1 cellular context compared by ENCODE assay signal in the genomic region with DNA sequence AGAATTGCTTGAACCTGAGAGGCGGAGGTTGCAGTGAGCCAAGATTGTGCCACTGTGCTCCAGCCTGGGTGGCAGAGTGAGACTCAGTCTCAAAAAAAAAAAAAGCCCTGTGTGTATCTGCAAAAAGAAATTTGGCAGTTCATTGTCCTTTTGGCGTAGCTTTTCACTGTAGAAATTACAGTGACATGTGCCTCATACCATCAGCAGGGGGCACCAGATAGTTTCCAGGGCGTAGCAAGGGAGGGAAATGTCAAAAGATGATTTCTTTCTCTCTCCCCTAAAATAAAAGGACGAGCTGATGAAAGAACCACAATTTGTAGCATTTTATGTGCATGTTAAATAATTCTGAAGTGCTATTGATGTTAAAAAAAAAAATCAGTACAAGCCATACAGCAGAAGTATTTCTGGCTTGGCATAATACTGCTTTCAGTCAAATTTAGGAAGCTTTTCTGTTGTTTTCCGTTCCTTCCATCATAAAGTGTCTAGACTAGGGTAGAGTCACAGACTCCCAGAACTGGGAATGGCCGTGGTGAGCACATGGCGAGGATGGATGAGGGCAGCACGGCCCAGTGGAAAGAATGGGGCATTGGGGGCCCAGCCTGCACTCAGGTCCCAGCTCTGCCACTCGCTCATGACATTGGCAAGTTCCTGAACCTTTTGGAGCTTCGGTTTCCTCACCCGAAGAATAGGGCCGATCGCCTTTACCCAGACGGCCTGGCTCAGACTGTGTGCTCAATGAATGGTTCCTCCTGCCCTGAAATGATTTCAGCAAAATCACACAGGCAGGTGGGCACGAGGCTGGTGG.
TF ChIP-seq lines count a peak whose summit lies in the region.

No MANE protein-coding gene starts in this region.

TF ChIP-seq in K562, 482 proteins besides CTCF, POLR2A, EP300 and RAD21 (continued from another document):
- TF ChIP-seq, protein P1, sequence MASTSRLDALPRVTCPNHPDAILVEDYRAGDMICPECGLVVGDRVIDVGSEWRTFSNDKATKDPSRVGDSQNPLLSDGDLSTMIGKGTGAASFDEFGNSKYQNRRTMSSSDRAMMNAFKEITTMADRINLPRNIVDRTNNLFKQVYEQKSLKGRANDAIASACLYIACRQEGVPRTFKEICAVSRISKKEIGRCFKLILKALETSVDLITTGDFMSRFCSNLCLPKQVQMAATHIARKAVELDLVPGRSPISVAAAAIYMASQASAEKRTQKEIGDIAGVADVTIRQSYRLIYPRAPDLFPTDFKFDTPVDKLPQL (IDR thresholded peaks at IDR 0.05; ENCODE audit: extremely low read depth, insufficient read length) = no peak
- TF ChIP-seq PHB (CRISPR knock-in tag; IDR thresholded peaks at IDR 0.05) = no peak
- TF ChIP-seq ZNF589 (CRISPR knock-in tag; IDR thresholded peaks at IDR 0.05; ENCODE audit: low read depth) = no peak
- no peak for TF ChIP-seq CAMTA2 (CRISPR knock-in tag; conservative IDR thresholded peaks at IDR 0.05)
- no peak for TF ChIP-seq HIVEP1 (CRISPR knock-in tag; IDR thresholded peaks at IDR 0.05)
- TF ChIP-seq ZNF79 (CRISPR knock-in tag; IDR thresholded peaks at IDR 0.05; ENCODE audit: low read depth) = no peak
- no peak for TF ChIP-seq ZNF134 (CRISPR knock-in tag; conservative IDR thresholded peaks at IDR 0.05)
- TF ChIP-seq IRF9 (tag; IDR thresholded peaks at IDR 0.05) = no peak
- no peak for TF ChIP-seq HCFC1 (IDR thresholded peaks at IDR 0.05; ENCODE audit: low read depth, low read length)
- peak; percentile 10; the same call in 1 of the 2 replicates for TF ChIP-seq ZNF384 (IDR thresholded peaks at IDR 0.05; ENCODE audit: low read depth, low read length)
- no peak for TF ChIP-seq MCM2 (IDR thresholded peaks at IDR 0.05; ENCODE audit: low read depth)
- no peak for TF ChIP-seq HDAC1 (IDR thresholded peaks at IDR 0.05)
- no peak for TF ChIP-seq MED1 (CRISPR knock-in tag; IDR thresholded peaks at IDR 0.05; ENCODE audit: borderline replicate concordance)
- no peak for TF ChIP-seq ZNF143 (CRISPR knock-in tag; IDR thresholded peaks at IDR 0.05)
- no peak for TF ChIP-seq SAP30 (IDR thresholded peaks at IDR 0.05; ENCODE audit: borderline replicate concordance, insufficient read depth, low read depth, low read length, poor library complexity, severe bottlenecking)
- TF ChIP-seq SMAD4 (CRISPR knock-in tag; conservative IDR thresholded peaks at IDR 0.05) = no peak
